In genomic region chr6:28225056-28225834, GRCh38 we compare ENCODE assay signal across 8 cellular contexts. TPM values are rescaled to one million over a fixed set of nuclear protein-coding genes. Genes with fewer than 3 reads are reported as not detected.
DNase-seq lines count a peak whose midpoint lies in the region; ATAC-seq and TF ChIP-seq lines count a peak whose summit lies in the region.

Gene ZSCAN9, plus strand, starts transcription at chr6:28225275. Its CDS starts 1,810 bp downstream, at chr6:28227085.

- H3K4me3 ChIP-seq in Karpas-422 (ENCODE audit: low read length) (peak within 1 kb of the TSS; percentile 98), Peyer's patch (peak within 1 kb of the TSS; percentile 58 to 82 (median 70)), ascending aorta (peak within 1 kb of the TSS; percentile 67 to 73), trophoblast cell (ENCODE audit: low read depth, low read length) (peak within 1 kb of the TSS; percentile 87)

- H2BK120ac ChIP-seq in trophoblast cell (ENCODE audit: insufficient read depth, low read length, poor library complexity) = no peak within 1 kb of the TSS

- peak within 1 kb of the TSS; percentile 92 for H3K9ac ChIP-seq in Karpas-422 (ENCODE audit: low read length)
- peak within 1 kb of the TSS; percentile 87 for H3K9ac ChIP-seq in trophoblast cell (ENCODE audit: low read length)

- H3K4me1 ChIP-seq in Karpas-422 (ENCODE audit: low read length) (peaks cover 28% of the 10 kb centered on the region), Peyer's patch (peaks cover 0 to 9% (median 3%) of the 10 kb centered on the region in 4 donors), ascending aorta (peaks cover 0 to 4% of the 10 kb centered on the region in 2 donors), trophoblast cell (ENCODE audit: control insufficient read depth in 1 of 2, insufficient read depth in 2 of 2, low read length in 2 of 2) (peaks cover 0 to 2% of the 10 kb centered on the region in 2 experiments)

- H2BK5ac ChIP-seq in trophoblast cell (ENCODE audit: low read depth, low read length, poor library complexity) = no peak within 1 kb of the TSS

- H3K23ac ChIP-seq in trophoblast cell (ENCODE audit: low read length) = no peak within 1 kb of the TSS

- no peak for TF ChIP-seq CTCF in Peyer's patch (IDR thresholded peaks at IDR 0.05)
- TF ChIP-seq CTCF in ascending aorta (IDR thresholded peaks at IDR 0.05) = no peak

- no peaks in the 10 kb centered on the region; the same call in 1 of the 2 replicates for H4K20me1 ChIP-seq in Karpas-422 (ENCODE audit: insufficient read depth, low read depth, low read length)

- H4K8ac ChIP-seq in trophoblast cell (ENCODE audit: low read depth, low read length) = peak within 1 kb of the TSS; percentile 77

- DNase-seq in GM03348 (ENCODE audit: low spot score) (peak; percentile 91), Karpas-422 (peak; percentile 94), Peyer's patch (peak; percentile 71 to 91 (median 85)), ascending aorta (ENCODE audit: low spot score in 2 of 2) (peak; percentile 44 to 95), left ventricle myocardium superior (peak; percentile 85), trophoblast cell (peak; percentile 87 to 90)

- peaks cover 34% of the 10 kb centered on the region for H3K36me3 ChIP-seq in Karpas-422 (ENCODE audit: insufficient read depth, low read length)
- H3K36me3 ChIP-seq in Peyer's patch = peaks cover 0 to 30% (median 0%) of the 10 kb centered on the region in 3 donors
- peaks cover 16 to 32% of the 10 kb centered on the region in 2 donors for H3K36me3 ChIP-seq in ascending aorta
- peaks cover 14 to 19% of the 10 kb centered on the region in 2 experiments for H3K36me3 ChIP-seq in trophoblast cell (ENCODE audit: control insufficient read depth in 1 of 2, insufficient read depth in 2 of 2, low read length in 2 of 2)

- peak within 1 kb of the TSS; percentile 75 for H4K91ac ChIP-seq in trophoblast cell (ENCODE audit: low read depth, low read length)

- H3K9me3 ChIP-seq in Karpas-422 (ENCODE audit: low read length) (no peaks in the 10 kb centered on the region), Peyer's patch (no peaks in the 10 kb centered on the region), ascending aorta (no peaks in the 10 kb centered on the region), trophoblast cell (ENCODE audit: insufficient read depth, low read depth, low read length) (no peaks in the 10 kb centered on the region)

- H3K4me2 ChIP-seq in Karpas-422 (ENCODE audit: low read depth, low read length, poor library complexity, severe bottlenecking) (peak within 1 kb of the TSS; percentile 98), trophoblast cell (ENCODE audit: low read length) (peak within 1 kb of the TSS; percentile 76)

- H3K9me2 ChIP-seq in Karpas-422 (replicated peaks; ENCODE audit: insufficient read depth, low read length) = no peaks in the 10 kb centered on the region

- no peak within 1 kb of the TSS for H2AK5ac ChIP-seq in trophoblast cell (ENCODE audit: low read length)

- peak within 1 kb of the TSS; percentile 77 for H3K4ac ChIP-seq in trophoblast cell (ENCODE audit: low read depth, low read length)

- intact Hi-C loops in ascending aorta (cut with DNase I) = loop anchor here (1.0 to 10.0 kb wide), 6 partner anchors 27 to 320 kb away; partner anchors contain the start of genes ZKSCAN4, ZKSCAN8, ZSCAN26 and ZSCAN31
- intact Hi-C loops in left ventricle myocardium superior (cut with micrococcal nuclease) = loop anchor here (10.0 kb wide), 1 partner anchor 80 kb away; the partner anchor contains the start of gene ZKSCAN8

- no peaks in the 10 kb centered on the region for H3K27me3 ChIP-seq in Karpas-422 (ENCODE audit: low read length)
- no peaks in the 10 kb centered on the region for H3K27me3 ChIP-seq in Peyer's patch
- H3K27me3 ChIP-seq in ascending aorta = no peaks in the 10 kb centered on the region
- peaks cover 4% of the 10 kb centered on the region for H3K27me3 ChIP-seq in trophoblast cell (ENCODE audit: insufficient read depth, low read length)

- no peak within 1 kb of the TSS for H2BK12ac ChIP-seq in trophoblast cell (ENCODE audit: low read length)

- peaks cover 43% of the 10 kb centered on the region for H3K79me2 ChIP-seq in Karpas-422 (ENCODE audit: low read length)
- peaks cover 2% of the 10 kb centered on the region for H3K79me2 ChIP-seq in trophoblast cell (ENCODE audit: control insufficient read depth, insufficient read depth, low read length, poor library complexity)

- peak within 1 kb of the TSS; percentile 72 for H3K14ac ChIP-seq in trophoblast cell (ENCODE audit: low read length)

- H3K79me1 ChIP-seq in trophoblast cell (ENCODE audit: low read length) = peaks cover 4% of the 10 kb centered on the region

- peak; percentile 81 for ATAC-seq in GM21825 (IDR thresholded peaks at IDR 0.05; ENCODE audit: unreplicated experiment)
- peak; percentile 99 for ATAC-seq in left ventricle myocardium superior
- ATAC-seq in HG02973 (IDR thresholded peaks at IDR 0.05; ENCODE audit: unreplicated experiment) = no peak

- peak in 1 of 2 donors; percentile 13 for TF ChIP-seq POLR2A in Peyer's patch (IDR thresholded peaks at IDR 0.05)

- peak within 1 kb of the TSS; percentile 77 for H3K18ac ChIP-seq in trophoblast cell (ENCODE audit: low read length)

- peak within 1 kb of the TSS; percentile 18 for H3K27ac ChIP-seq in Karpas-422 (ENCODE audit: low read length)
- H3K27ac ChIP-seq in Peyer's patch = peak within 1 kb of the TSS; percentile 42 to 76 (median 64)
- H3K27ac ChIP-seq in ascending aorta = peak within 1 kb of the TSS; percentile 75 to 80
- peak within 1 kb of the TSS; percentile 64 for H3K27ac ChIP-seq in trophoblast cell (ENCODE audit: low read depth, low read length)

- peak within 1 kb of the TSS; percentile 83 for H2AFZ ChIP-seq in Karpas-422 (ENCODE audit: low read length)
- peak within 1 kb of the TSS; percentile 54 for H2AFZ ChIP-seq in trophoblast cell (ENCODE audit: insufficient read depth, low read length, poor library complexity)

- WGBS in trophoblast cell (ENCODE audit: extremely low coverage, insufficient coverage, insufficient read length) = no CpG with 5 or more reads among the region's 45 CpGs

- peak within 1 kb of the TSS; percentile 71 for H4K12ac ChIP-seq in trophoblast cell (ENCODE audit: low read depth, low read length)

RNA-seq across cellular contexts. Expression of gene ZSCAN9, which starts in this region (rescaled TPM):
- total RNA-seq in Karpas-422 (2014; rRNA removed; shearing (Covaris generic); ENCODE audit: low replicate concordance) = 18.9 and 35.1 TPM in 2 replicates
- total RNA-seq in Peyer's patch (10 to 100 TPM; 11.9 to 28.9 (median 22.7) TPM), ascending aorta (3.7 TPM), left ventricle myocardium superior (10.2 TPM)
- polyA plus RNA-seq in trophoblast cell (2013) = 10.4 and 11.2 TPM in 2 replicates

Comparison
In these comparisons a context has a peak if more than half of its experiments do, and no peak if none do; other contexts are left out.
1. H3K27ac ChIP-seq: peak in every context shown above with its lines; median percentile 78 in ascending aorta; 64 in Peyer's patch; 64 in trophoblast cell; 18 in Karpas-422.